ENCODE assay signal across 14 cellular contexts in the genomic region with DNA sequence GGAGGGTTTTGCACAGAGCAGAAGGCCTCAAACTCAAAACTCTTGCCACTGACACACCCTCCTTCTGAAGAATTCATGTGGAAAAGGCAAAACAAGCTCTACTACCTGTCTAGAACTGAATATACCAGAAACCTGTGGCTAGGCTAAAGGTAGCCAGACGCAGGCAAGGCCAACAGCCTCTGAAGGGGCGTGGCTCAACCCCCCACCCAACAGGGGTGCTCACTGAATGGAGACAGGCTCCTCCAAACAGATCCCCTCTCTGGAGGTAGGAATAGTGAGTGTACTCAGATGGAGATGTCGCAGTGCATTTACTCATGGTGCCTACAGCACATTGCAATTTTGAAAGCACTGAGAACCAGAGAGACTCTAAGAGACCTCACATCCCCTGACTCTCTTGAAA. TPM values are rescaled to one million over a fixed set of nuclear protein-coding genes. Genes with fewer than 3 reads are reported as not detected.
DNase-seq lines count a peak whose midpoint lies in the region; ATAC-seq, FAIRE-seq and TF ChIP-seq lines count a peak whose summit lies in the region.
"Had no signal": no experiment of that assay in that cellular context is flagged by ENCODE, and none has a peak within 500 bp of the region (broad histone marks: within the 10 kb centered on the region; RNA-seq: fewer than 3 reads in every experiment).

No MANE protein-coding gene starts in this region.

- no peaks in the 10 kb centered on the region for H3K9me3 Mint-ChIP-seq in activated CD8-positive, alpha-beta memory T cell treated with anti-CD3 and anti-CD28 coated beads, Interleukin-2, amount 10 ng/mL, durations not matched to agents 7 days and 5 days (ENCODE audit: low read depth)
- H3K9me3 Mint-ChIP-seq in T-helper 1 cell treated with Interleukin-12 subunit alpha and Interleukin-12 subunit beta and Interleukin-4 antibody, amounts not matched to agents 30 μg/mL and 1 μg/mL, for 36 hours = no peaks in the 10 kb centered on the region
- H3K9me3 Mint-ChIP-seq: endodermal cell, HFFc6 had no signal

- H3K27me3 ChIP-seq in K562 (ENCODE audit: control insufficient read depth in 2 of 2, insufficient read depth in 2 of 2, low read length in 2 of 2) (no peaks in the 10 kb centered on the region), breast epithelium (no peaks in the 10 kb centered on the region)
- H3K27me3 ChIP-seq: SJSA1 had no signal

- H2AFZ ChIP-seq in K562 (ENCODE audit: low read depth, low read length) = peak overlapping the region; percentile 58; the same call in 1 of the 2 replicates

- no TSS peak for BruUV-seq in K562 (replicated peaks; lab: Mats Ljungman, UMichigan)

- in situ Hi-C loops in K562 (cut with MboI) = no loop called here

- intact Hi-C loops in K562 (cut with micrococcal nuclease) (loop anchor here (5.0 kb wide), 1 partner anchor 103 kb away; no protein-coding TSS in a partner anchor), breast epithelium (cut with DNase I; ENCODE audit: low total_unique reads) (no loop called here)

- no peaks in the 10 kb centered on the region for H3K36me3 ChIP-seq in K562 (ENCODE audit: control insufficient read depth, insufficient read depth, low read length)
- no peaks in the 10 kb centered on the region for H3K36me3 ChIP-seq in breast epithelium

- no peak for FAIRE-seq in K562 (lab: Jason Lieb, UNC)

- 69% methylated on average over 3 of the region's 3 CpGs for WGBS in K562 (ENCODE audit: insufficient coverage, low coverage, missing lambda C conversion rate)

- TF ChIP-seq CTCF in K562 (IDR thresholded peaks at IDR 0.05 in 2 of 3, conservative IDR thresholded peaks at IDR 0.05 in 1 of 3; ENCODE audit: insufficient read depth in 2 of 3, low read depth in 1 of 3, low read length in 3 of 3) (no peak), breast epithelium (IDR thresholded peaks at IDR 0.05) (no peak)

- ATAC-seq in activated CD8-positive, alpha-beta memory T cell treated with anti-CD3 and anti-CD28 coated beads, Interleukin-2, amount 10 ng/mL, durations not matched to agents 7 days and 5 days = no peak
- ATAC-seq in K562 = no peak
- no peak for ATAC-seq in stimulated activated naive CD8-positive, alpha-beta T cell treated with anti-CD3 and anti-CD28 coated beads, Interleukin-15, Interleukin-2, amounts not matched to agents 100 U/mL and 50 U/mL, for 24 hours
- ATAC-seq: right cardiac atrium had no signal

- H3K79me2 ChIP-seq in K562 (ENCODE audit: control insufficient read depth, insufficient read depth, low read length) = peaks cover 17% of the 10 kb centered on the region

- CTCF ChIA-PET in activated CD8-positive, alpha-beta memory T cell treated with anti-CD3 and anti-CD28 coated beads, Interleukin-2, amount 10 ng/mL, durations not matched to agents 7 days and 5 days (lab: Charles Lee) = interaction anchor here (1.0 to 5.6 kb wide), 5 partner anchors 9 to 87 kb away, joined by 3 to 49 read pairs (median 33); no protein-coding TSS in a partner anchor
- CTCF ChIA-PET in K562 (lab: Yijun Ruan, JAX; ENCODE audit: low intra/inter-chr PET ratio) = no interaction called here

- no peak overlapping the region for H3K9ac ChIP-seq in K562 (ENCODE audit: insufficient read depth in 1 of 2, low read depth in 2 of 2, low read length in 2 of 2)

- POLR2A ChIA-PET in K562 (lab: Yijun Ruan, JAX) = no interaction called here

- H4K20me1 ChIP-seq in K562 (replicated peaks; ENCODE audit: control insufficient read depth, insufficient read depth, low read length) = no peaks in the 10 kb centered on the region

- H3K27ac ChIP-seq in K562 (ENCODE audit: extremely low read depth, low read depth, low read length) (no peak overlapping the region), breast epithelium (no peak overlapping the region)
- H3K27ac ChIP-seq: SJSA1 had no signal

- peaks cover 43% of the 10 kb centered on the region for H3K36me3 Mint-ChIP-seq in activated CD8-positive, alpha-beta memory T cell treated with anti-CD3 and anti-CD28 coated beads, Interleukin-2, amount 10 ng/mL, durations not matched to agents 7 days and 5 days
- peaks cover 30% of the 10 kb centered on the region for H3K36me3 Mint-ChIP-seq in T-helper 1 cell treated with Interleukin-12 subunit alpha and Interleukin-12 subunit beta and Interleukin-4 antibody, amounts not matched to agents 30 μg/mL and 1 μg/mL, for 36 hours (ENCODE audit: low read depth)

- no peaks in the 10 kb centered on the region for H3K9me3 ChIP-seq in K562 (replicated peaks; ENCODE audit: control insufficient read depth, insufficient read depth, low read depth, low read length)
- H3K9me3 ChIP-seq in breast epithelium = no peaks in the 10 kb centered on the region
- H3K9me3 ChIP-seq: SJSA1 had no signal

- peak; percentile 74 for DNase-seq in activated CD8-positive, alpha-beta memory T cell treated with anti-CD3 and anti-CD28 coated beads, Interleukin-2, amount 10 ng/mL, durations not matched to agents 7 days and 5 days
- DNase-seq in activated CD8-positive, alpha-beta memory T cell treated with anti-CD3 and anti-CD28 coated beads, Interleukin-2, amount 50 U/mL, for 4 hours = no peak
- DNase-seq in K562 (ENCODE audit: extremely low read depth in 1 of 4, low spot score in 3 of 4) = no peak
- peak; percentile 51 for DNase-seq in stimulated activated naive CD8-positive, alpha-beta T cell treated with anti-CD3 and anti-CD28 coated beads, Interleukin-15, Interleukin-2, amounts not matched to agents 100 U/mL and 50 U/mL, for 24 hours
- DNase-seq in NCI-H69 (lab: John Stamatoyannopoulos, UW) = no peak
- no peak for DNase-seq in breast epithelium (ENCODE audit: low spot score in 2 of 2)
- DNase-seq in 8988T = no peak
- DNase-seq: endodermal cell, foreskin fibroblast, HFFc6, right cardiac atrium had no signal

- TF ChIP-seq POLR2A in K562 (conservative IDR thresholded peaks at IDR 0.05) (no peak), breast epithelium (IDR thresholded peaks at IDR 0.05) (no peak)

- no peak for TF ChIP-seq RAD21 in K562 (CRISPR knock-in tag; conservative IDR thresholded peaks at IDR 0.05 in 1 of 2, IDR thresholded peaks at IDR 0.05 in 1 of 2)

- H3K9me1 ChIP-seq in K562 (ENCODE audit: control insufficient read depth, insufficient read depth, low read length) = no peaks in the 10 kb centered on the region

- H3K27ac Mint-ChIP-seq in activated CD8-positive, alpha-beta memory T cell treated with anti-CD3 and anti-CD28 coated beads, Interleukin-2, amount 10 ng/mL, durations not matched to agents 7 days and 5 days = peak overlapping the region; percentile 75
- peak overlapping the region; percentile 65 for H3K27ac Mint-ChIP-seq in T-helper 1 cell treated with Interleukin-12 subunit alpha and Interleukin-12 subunit beta and Interleukin-4 antibody, amounts not matched to agents 30 μg/mL and 1 μg/mL, for 36 hours
- H3K27ac Mint-ChIP-seq: endodermal cell, HFFc6 had no signal

- TF ChIP-seq EP300 in K562 (IDR thresholded peaks at IDR 0.05; ENCODE audit: low read length) = no peak

- H3K27me3 Mint-ChIP-seq in activated CD8-positive, alpha-beta memory T cell treated with anti-CD3 and anti-CD28 coated beads, Interleukin-2, amount 10 ng/mL, durations not matched to agents 7 days and 5 days = no peaks in the 10 kb centered on the region
- no peaks in the 10 kb centered on the region for H3K27me3 Mint-ChIP-seq in T-helper 1 cell treated with Interleukin-12 subunit alpha and Interleukin-12 subunit beta and Interleukin-4 antibody, amounts not matched to agents 30 μg/mL and 1 μg/mL, for 36 hours (ENCODE audit: low read depth)

- H3K4me1 Mint-ChIP-seq in activated CD8-positive, alpha-beta memory T cell treated with anti-CD3 and anti-CD28 coated beads, Interleukin-2, amount 10 ng/mL, durations not matched to agents 7 days and 5 days = peaks cover 60% of the 10 kb centered on the region
- peaks cover 61% of the 10 kb centered on the region for H3K4me1 Mint-ChIP-seq in T-helper 1 cell treated with Interleukin-12 subunit alpha and Interleukin-12 subunit beta and Interleukin-4 antibody, amounts not matched to agents 30 μg/mL and 1 μg/mL, for 36 hours (ENCODE audit: low read depth)

- H3K4me3 ChIP-seq in K562 (no peak overlapping the region), breast epithelium (no peak overlapping the region)
- H3K4me3 ChIP-seq: lung, SJSA1 had no signal

- peak overlapping the region; percentile 99 for H3K4me3 Mint-ChIP-seq in activated CD8-positive, alpha-beta memory T cell treated with anti-CD3 and anti-CD28 coated beads, Interleukin-2, amount 10 ng/mL, durations not matched to agents 7 days and 5 days
- peak overlapping the region; percentile 79 for H3K4me3 Mint-ChIP-seq in T-helper 1 cell treated with Interleukin-12 subunit alpha and Interleukin-12 subunit beta and Interleukin-4 antibody, amounts not matched to agents 30 μg/mL and 1 μg/mL, for 36 hours
- H3K4me3 Mint-ChIP-seq: endodermal cell, HFFc6 had no signal

- H3K4me2 ChIP-seq in K562 (ENCODE audit: insufficient read depth, low read length) = no peak overlapping the region

- H3K4me1 ChIP-seq in K562 (replicated peaks in 1 of 2; ENCODE audit: control insufficient read depth in 2 of 2, insufficient read depth in 2 of 2, low read length in 2 of 2) (peaks cover 12 to 38% of the 10 kb centered on the region in 2 experiments; a peak in 3 of 5 replicates), breast epithelium (no peaks in the 10 kb centered on the region)

RNA-seq across cellular contexts. Expression of a gene that starts 3.0 kb away (rescaled TPM):
- total RNA-seq in activated CD8-positive, alpha-beta memory T cell treated with anti-CD3 and anti-CD28 coated beads, Interleukin-2, amount 10 ng/mL, durations not matched to agents 7 days and 5 days = 100 to 1,000 TPM; 389 to 511 TPM
- 7.1 and 33.2 TPM in 2 replicates for total RNA-seq in K562 (2011; cell fraction: chromatin; rRNA removed; ENCODE audit: low replicate concordance)
- total RNA-seq in K562 (2011; cell fraction: nucleolus; rRNA removed) = 3.5 and 5.3 TPM in 2 replicates
- total RNA-seq in K562 (2011; cell fraction: nucleoplasm; rRNA removed) = 11.3 and 18.7 TPM in 2 replicates
- total RNA-seq in K562 (2014; rRNA removed) = 8.2 and 8.5 TPM in 2 replicates
- total RNA-seq in K562 (2014; rRNA removed; fragmentation: Illumina TruSeq; extraction: Trizol) = 13.1 and 17.5 TPM in 2 replicates
- 15.2 and 17.7 TPM in 2 replicates for total RNA-seq in K562 (2015; rRNA removed; fragmentation: Illumina TruSeq; extraction: Trizol)
- 9.5 and 10.6 TPM in 2 replicates for total RNA-seq in K562 (2021)
- polyA plus RNA-seq in K562 (2011; rRNA removed) = 10.0 and 11.7 TPM in 2 replicates
- polyA plus RNA-seq in K562 (2011; cell fraction: cytosol; rRNA removed) = 1.4 and 2.8 TPM in 2 replicates
- 2.9 and 5.0 TPM in 2 replicates for polyA plus RNA-seq in K562 (2011; cell fraction: nucleus; rRNA removed)
- polyA plus RNA-seq in K562 (2012) = 6.2 and 7.9 TPM in 2 replicates
- 6.6 and 7.6 TPM in 2 replicates for polyA plus RNA-seq in K562 (2014; fragmentation: Illumina TruSeq; extraction: Trizol)
- 1 to 10 TPM; 2.3 to 3.0 TPM for polyA plus RNA-seq in K562 (2014; fragmentation: Nextera tagmentation; extraction: Ambion mirVana)
- 4.5 TPM in 2 replicates for polyA plus RNA-seq in K562 (2014; rRNA removed)
- 18.0 and 24.4 TPM in 2 replicates for polyA minus RNA-seq in K562 (2011; rRNA and poly(A)+ RNA removed)
- 7.1 and 7.9 TPM in 2 replicates for polyA minus RNA-seq in K562 (2011; cell fraction: cytosol; rRNA and poly(A)+ RNA removed)
- 8.5 and 15.6 TPM in 2 replicates for polyA minus RNA-seq in K562 (2011; cell fraction: nucleus; rRNA and poly(A)+ RNA removed)
- 10 to 100 TPM; 51.7 to 85.8 (median 57.7) TPM for total RNA-seq in breast epithelium

Comparison
In these comparisons a context has a peak if more than half of its experiments do, and no peak if none do; other contexts are left out.
1. DNase-seq: peak in activated CD8-positive, alpha-beta memory T cell treated with anti-CD3 and anti-CD28 coated beads, Interleukin-2, amount 10 ng/mL, durations not matched to agents 7 days and 5 days (single experiment) and stimulated activated naive CD8-positive, alpha-beta T cell treated with anti-CD3 and anti-CD28 coated beads, Interleukin-15, Interleukin-2, amounts not matched to agents 100 U/mL and 50 U/mL, for 24 hours (single experiment); none in activated CD8-positive, alpha-beta memory T cell treated with anti-CD3 and anti-CD28 coated beads, Interleukin-2, amount 50 U/mL, for 4 hours (single experiment), K562 (0 of 4), NCI-H69 (single experiment), breast epithelium (0 of 2) and 8988T (single experiment).
2. RNA of a gene that starts 3.0 kb away (total RNA-seq): 389 to 511 TPM in activated CD8-positive, alpha-beta memory T cell treated with anti-CD3 and anti-CD28 coated beads, Interleukin-2, amount 10 ng/mL, durations not matched to agents 7 days and 5 days; 51.7 to 85.8 TPM in breast epithelium and 3.5 to 33.2 TPM in K562; every median in the first group is over 4 times any median in the second.